ENCODE assay signal across 1 cellular context in the genomic region with DNA sequence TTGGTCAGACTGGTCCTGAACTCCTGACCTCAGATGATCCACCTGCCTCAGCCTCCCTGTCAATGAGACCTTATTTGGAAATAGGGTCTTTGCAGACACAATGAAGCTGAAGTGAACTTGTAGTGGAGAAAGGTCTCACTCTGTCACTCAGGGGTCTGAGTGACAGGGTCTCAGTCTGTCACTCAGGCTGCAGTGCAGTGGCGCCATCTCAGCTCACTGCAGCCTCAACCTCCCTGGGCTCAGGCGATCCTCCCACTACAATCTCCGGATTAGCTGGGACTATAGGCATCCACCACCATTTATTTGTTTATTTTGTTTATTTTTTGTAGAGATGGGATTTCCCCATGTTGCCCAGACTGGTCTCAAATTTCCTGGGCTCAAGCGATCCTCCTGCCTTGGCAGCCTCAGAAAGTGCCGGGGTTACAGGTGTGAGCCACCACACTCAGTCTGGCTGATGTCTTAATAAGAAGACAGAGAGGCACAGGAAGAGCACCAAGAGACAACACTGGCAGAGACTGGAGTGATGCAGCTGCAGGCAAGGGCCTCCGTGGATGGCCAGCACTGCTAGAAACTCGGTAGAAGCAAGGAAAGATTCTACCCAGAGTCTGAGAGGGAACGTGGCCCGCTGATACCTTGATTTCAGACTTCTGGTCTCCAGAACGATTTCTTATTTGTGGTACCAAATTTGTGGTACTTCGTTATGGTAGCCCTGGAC.
TF ChIP-seq lines count a peak whose summit lies in the region.

No MANE protein-coding gene starts in this region.

TF ChIP-seq in HepG2, 621 proteins besides CTCF, POLR2A, EP300 and RAD21 (continued from another document):
- no peak for TF ChIP-seq ARID4A (CRISPR knock-in tag; IDR thresholded peaks at IDR 0.05; ENCODE audit: borderline replicate concordance)
- no peak for TF ChIP-seq RORA (CRISPR knock-in tag; IDR thresholded peaks at IDR 0.05)
- no peak for TF ChIP-seq REPIN1 (CRISPR knock-in tag; IDR thresholded peaks at IDR 0.05; ENCODE audit: borderline replicate concordance, low read depth)
- TF ChIP-seq ZNF367 (CRISPR knock-in tag; IDR thresholded peaks at IDR 0.05; ENCODE audit: borderline replicate concordance), result no peak
- TF ChIP-seq FLYWCH1 (CRISPR knock-in tag; IDR thresholded peaks at IDR 0.05), result no peak
- peak; percentile 38; the same call in 1 of the 2 replicates for TF ChIP-seq ZNF770 (CRISPR knock-in tag; IDR thresholded peaks at IDR 0.05)
- no peak for TF ChIP-seq AGO2 (optimal IDR thresholded peaks at IDR 0.05; ENCODE audit: low read depth, low read length)
- TF ChIP-seq PBX2 (CRISPR knock-in tag; IDR thresholded peaks at IDR 0.05), result peak; percentile 15; the same call in 1 of the 2 replicates
- no peak for TF ChIP-seq REL (CRISPR knock-in tag; conservative IDR thresholded peaks at IDR 0.05)
